In the genomic region with DNA sequence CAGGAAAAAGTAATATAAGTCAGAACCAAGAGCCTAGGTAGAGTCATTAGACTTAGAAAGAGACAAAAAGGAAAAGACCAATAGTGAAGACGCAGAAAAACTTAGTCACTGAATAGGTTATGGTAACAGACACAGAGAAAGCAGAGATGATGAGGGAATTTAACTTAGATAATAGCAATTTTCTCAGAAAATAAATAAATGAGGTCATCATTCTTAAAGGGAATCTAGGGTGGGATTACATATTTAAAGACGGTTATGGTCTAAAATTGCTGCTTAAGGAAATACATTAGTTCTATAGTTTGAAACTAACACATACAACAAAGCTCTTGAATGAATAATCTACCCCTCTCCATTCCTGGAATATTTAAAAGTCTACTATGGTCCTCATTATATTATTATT, we compare ENCODE assay signal across 9 cellular contexts.
"Had no signal": no experiment of that assay in that cellular context is flagged by ENCODE, and none has a peak within 500 bp of the region (broad histone marks: within the 10 kb centered on the region; RNA-seq: fewer than 3 reads in every experiment).

No MANE protein-coding gene starts in this region.

- H3K4me1 ChIP-seq: HAP-1 had no signal

- H3K27ac ChIP-seq: GM23248 had no signal

- FAIRE-seq: HTR-8/SVneo, K562 had no signal

- DNase-seq: GM23248, GOT3, H7, IMR-90, KG1 had no signal

- ATAC-seq: HCT116, K562 had no signal

- H3K4me3 ChIP-seq: GM23248, HAP-1, K562 had no signal

- H3K9me3 ChIP-seq: HAP-1 had no signal
